Comparison of ENCODE assay signal across 1 cellular context in the genomic region with DNA sequence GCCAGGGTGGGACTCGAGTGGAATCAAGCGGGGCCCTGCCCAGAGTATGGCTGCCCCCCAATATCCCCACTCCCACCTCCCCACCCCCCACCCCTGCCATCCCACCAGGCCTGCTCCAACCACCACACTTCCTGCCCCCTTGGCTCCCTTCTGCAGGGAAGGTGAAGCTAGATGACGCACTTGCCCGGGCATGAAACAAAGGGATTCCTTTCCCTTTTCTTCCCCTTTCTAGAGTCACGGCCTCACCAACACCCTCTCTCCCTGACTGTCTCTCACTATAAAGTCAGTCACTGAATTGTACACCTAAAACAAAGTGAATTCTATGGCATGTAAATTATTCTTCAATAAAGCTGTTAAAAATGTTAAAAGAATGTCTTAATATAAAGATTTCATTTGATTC.
TF ChIP-seq lines count a peak whose summit lies in the region.

No MANE protein-coding gene starts in this region.

TF ChIP-seq in GM23338, 12 proteins besides CTCF, POLR2A, EP300 and RAD21 (continued from another document):
- TF ChIP-seq, protein P1, sequence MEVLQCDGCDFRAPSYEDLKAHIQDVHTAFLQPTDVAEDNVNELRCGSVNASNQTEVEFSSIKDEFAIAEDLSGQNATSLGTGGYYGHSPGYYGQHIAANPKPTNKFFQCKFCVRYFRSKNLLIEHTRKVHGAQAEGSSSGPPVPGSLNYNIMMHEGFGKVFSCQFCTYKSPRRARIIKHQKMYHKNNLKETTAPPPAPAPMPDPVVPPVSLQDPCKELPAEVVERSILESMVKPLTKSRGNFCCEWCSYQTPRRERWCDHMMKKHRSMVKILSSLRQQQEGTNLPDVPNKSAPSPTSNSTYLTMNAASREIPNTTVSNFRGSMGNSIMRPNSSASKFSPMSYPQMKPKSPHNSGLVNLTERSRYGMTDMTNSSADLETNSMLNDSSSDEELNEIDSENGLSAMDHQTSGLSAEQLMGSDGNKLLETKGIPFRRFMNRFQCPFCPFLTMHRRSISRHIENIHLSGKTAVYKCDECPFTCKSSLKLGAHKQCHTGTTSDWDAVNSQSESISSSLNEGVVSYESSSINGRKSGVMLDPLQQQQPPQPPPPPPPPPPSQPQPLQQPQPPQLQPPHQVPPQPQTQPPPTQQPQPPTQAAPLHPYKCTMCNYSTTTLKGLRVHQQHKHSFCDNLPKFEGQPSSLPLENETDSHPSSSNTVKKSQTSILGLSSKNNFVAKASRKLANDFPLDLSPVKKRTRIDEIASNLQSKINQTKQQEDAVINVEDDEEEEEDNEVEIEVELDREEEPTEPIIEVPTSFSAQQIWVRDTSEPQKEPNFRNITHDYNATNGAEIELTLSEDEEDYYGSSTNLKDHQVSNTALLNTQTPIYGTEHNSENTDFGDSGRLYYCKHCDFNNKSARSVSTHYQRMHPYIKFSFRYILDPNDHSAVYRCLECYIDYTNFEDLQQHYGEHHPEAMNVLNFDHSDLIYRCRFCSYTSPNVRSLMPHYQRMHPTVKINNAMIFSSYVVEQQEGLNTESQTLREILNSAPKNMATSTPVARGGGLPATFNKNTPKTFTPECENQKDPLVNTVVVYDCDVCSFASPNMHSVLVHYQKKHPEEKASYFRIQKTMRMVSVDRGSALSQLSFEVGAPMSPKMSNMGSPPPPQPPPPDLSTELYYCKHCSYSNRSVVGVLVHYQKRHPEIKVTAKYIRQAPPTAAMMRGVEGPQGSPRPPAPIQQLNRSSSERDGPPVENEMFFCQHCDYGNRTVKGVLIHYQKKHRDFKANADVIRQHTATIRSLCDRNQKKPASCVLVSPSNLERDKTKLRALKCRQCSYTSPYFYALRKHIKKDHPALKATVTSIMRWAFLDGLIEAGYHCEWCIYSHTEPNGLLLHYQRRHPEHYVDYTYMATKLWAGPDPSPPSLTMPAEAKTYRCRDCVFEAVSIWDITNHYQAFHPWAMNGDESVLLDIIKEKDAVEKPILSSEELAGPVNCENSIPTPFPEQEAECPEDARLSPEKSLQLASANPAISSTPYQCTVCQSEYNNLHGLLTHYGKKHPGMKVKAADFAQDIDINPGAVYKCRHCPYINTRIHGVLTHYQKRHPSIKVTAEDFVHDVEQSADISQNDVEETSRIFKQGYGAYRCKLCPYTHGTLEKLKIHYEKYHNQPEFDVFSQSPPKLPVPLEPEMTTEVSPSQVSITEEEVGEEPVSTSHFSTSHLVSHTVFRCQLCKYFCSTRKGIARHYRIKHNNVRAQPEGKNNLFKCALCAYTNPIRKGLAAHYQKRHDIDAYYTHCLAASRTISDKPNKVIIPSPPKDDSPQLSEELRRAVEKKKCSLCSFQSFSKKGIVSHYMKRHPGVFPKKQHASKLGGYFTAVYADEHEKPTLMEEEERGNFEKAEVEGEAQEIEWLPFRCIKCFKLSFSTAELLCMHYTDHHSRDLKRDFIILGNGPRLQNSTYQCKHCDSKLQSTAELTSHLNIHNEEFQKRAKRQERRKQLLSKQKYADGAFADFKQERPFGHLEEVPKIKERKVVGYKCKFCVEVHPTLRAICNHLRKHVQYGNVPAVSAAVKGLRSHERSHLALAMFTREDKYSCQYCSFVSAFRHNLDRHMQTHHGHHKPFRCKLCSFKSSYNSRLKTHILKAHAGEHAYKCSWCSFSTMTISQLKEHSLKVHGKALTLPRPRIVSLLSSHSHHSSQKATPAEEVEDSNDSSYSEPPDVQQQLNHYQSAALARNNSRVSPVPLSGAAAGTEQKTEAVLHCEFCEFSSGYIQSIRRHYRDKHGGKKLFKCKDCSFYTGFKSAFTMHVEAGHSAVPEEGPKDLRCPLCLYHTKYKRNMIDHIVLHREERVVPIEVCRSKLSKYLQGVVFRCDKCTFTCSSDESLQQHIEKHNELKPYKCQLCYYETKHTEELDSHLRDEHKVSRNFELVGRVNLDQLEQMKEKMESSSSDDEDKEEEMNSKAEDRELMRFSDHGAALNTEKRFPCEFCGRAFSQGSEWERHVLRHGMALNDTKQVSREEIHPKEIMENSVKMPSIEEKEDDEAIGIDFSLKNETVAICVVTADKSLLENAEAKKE (CRISPR knock-in tag; IDR thresholded peaks at IDR 0.05): no peak
